In genomic region chr7:152541892-152542291, GRCh38 we compare ENCODE assay signal across 20 cellular contexts.
DNase-seq lines count a peak whose midpoint lies in the region; ATAC-seq, FAIRE-seq and TF ChIP-seq lines count a peak whose summit lies in the region.
"Had no signal": no experiment of that assay in that cellular context is flagged by ENCODE, and none has a peak within 500 bp of the region (broad histone marks: within the 10 kb centered on the region; RNA-seq: fewer than 3 reads in every experiment).

No MANE protein-coding gene starts in this region.

- CTCF ChIA-PET in K562 (lab: Yijun Ruan, JAX; ENCODE audit: low intra/inter-chr PET ratio): no interaction called here
- CTCF ChIA-PET in activated CD8-positive, alpha-beta T cell treated with anti-CD3 and anti-CD28 coated beads for 36 hours (lab: Charles Lee): no interaction called here

- in situ Hi-C loops in K562 (cut with MboI): no loop called here

- H3K4me2 ChIP-seq in K562 (ENCODE audit: insufficient read depth, low read length): no peak overlapping the region
- H3K4me2 ChIP-seq: BLaER1 treated with 17β-estradiol and CSF1 and Interleukin-3, amounts not matched to agents 10 nM and 100 nM had no signal

- H3K4me3 ChIP-seq in right atrium auricular region: no peak overlapping the region
- no peak overlapping the region for H3K4me3 ChIP-seq in K562
- H3K4me3 ChIP-seq in liver (ENCODE audit: low read depth in 1 of 3, low read length in 3 of 3): no peak overlapping the region
- H3K4me3 ChIP-seq: BLaER1 treated with 17β-estradiol and CSF1 and Interleukin-3, amounts not matched to agents 10 nM and 100 nM had no signal

- peak; percentile 32 for FAIRE-seq in K562 (lab: Jason Lieb, UNC)
- FAIRE-seq: D721Med, G401.6, GM12891, H54, HTR-8/SVneo had no signal

- intact Hi-C loops in Right ventricle myocardium superior (cut with DNase I) (no loop called here), K562 (cut with micrococcal nuclease) (no loop called here)
- intact Hi-C loops in activated CD8-positive, alpha-beta T cell treated with anti-CD3 and anti-CD28 coated beads for 36 hours (cut with micrococcal nuclease): no loop called here

- TF ChIP-seq CTCF in right atrium auricular region (IDR thresholded peaks at IDR 0.05) (no peak), K562 (IDR thresholded peaks at IDR 0.05 in 2 of 3, conservative IDR thresholded peaks at IDR 0.05 in 1 of 3; ENCODE audit: insufficient read depth in 2 of 3, low read depth in 1 of 3, low read length in 3 of 3) (no peak), liver (IDR thresholded peaks at IDR 0.05; ENCODE audit: low read depth, low read length, missing input control) (no peak)
- no peak for TF ChIP-seq CTCF in activated CD8-positive, alpha-beta T cell treated with anti-CD3 and anti-CD28 coated beads for 36 hours (IDR thresholded peaks at IDR 0.05)

- H3K4me1 ChIP-seq in right atrium auricular region: no peaks in the 10 kb centered on the region
- H3K4me1 ChIP-seq in K562 (replicated peaks in 1 of 2; ENCODE audit: control insufficient read depth in 2 of 2, insufficient read depth in 2 of 2, low read length in 2 of 2): peaks cover 0 to 6% of the 10 kb centered on the region in 2 experiments; a peak in 2 of 5 replicates
- H3K4me1 ChIP-seq in liver (ENCODE audit: control insufficient read depth in 4 of 4, insufficient read depth in 4 of 4, low read length in 3 of 4): peaks cover 0 to 18% (median 10%) of the 10 kb centered on the region in 4 donors

- no peak overlapping the region for H2AFZ ChIP-seq in K562 (ENCODE audit: low read depth, low read length)

- TF ChIP-seq POLR2A in K562 (conservative IDR thresholded peaks at IDR 0.05): no peak

- H3K4me1 Mint-ChIP-seq in activated CD8-positive, alpha-beta T cell treated with anti-CD3 and anti-CD28 coated beads for 36 hours (ENCODE audit: low read depth): no peaks in the 10 kb centered on the region
- H3K4me1 Mint-ChIP-seq: B cell; CD4-positive, CD25-positive, alpha-beta regulatory T cell; CD8-positive, alpha-beta memory T cell; IgD-negative memory B cell had no signal

- 52% methylated on average over 5 of the region's 5 CpGs for WGBS in K562 (ENCODE audit: insufficient coverage, low coverage, missing lambda C conversion rate)
- WGBS in liver: 61% methylated on average over 5 of the region's 5 CpGs

- H3K27ac ChIP-seq in right atrium auricular region (no peak overlapping the region), K562 (ENCODE audit: extremely low read depth, low read depth, low read length) (no peak overlapping the region), liver (ENCODE audit: low read depth in 1 of 2, low read length in 2 of 2) (peak overlapping the region; percentile 70 to 71)
- H3K27ac ChIP-seq: BLaER1 treated with 17β-estradiol and CSF1 and Interleukin-3, amounts not matched to agents 10 nM and 100 nM had no signal

- POLR2A ChIA-PET in K562 (lab: Yijun Ruan, JAX): interaction anchor here (1.3 kb wide), 1 partner anchor 9 kb away, joined by 3 read pairs; no protein-coding TSS in a partner anchor
- POLR2A ChIA-PET in activated CD8-positive, alpha-beta T cell treated with anti-CD3 and anti-CD28 coated beads for 36 hours (lab: Charles Lee): no interaction called here

- no peaks in the 10 kb centered on the region for H3K9me1 ChIP-seq in K562 (ENCODE audit: control insufficient read depth, insufficient read depth, low read length)

- no TSS peak for BruUV-seq in K562 (replicated peaks; lab: Mats Ljungman, UMichigan)

- H3K79me2 ChIP-seq in K562 (ENCODE audit: control insufficient read depth, insufficient read depth, low read length): no peaks in the 10 kb centered on the region

- TF ChIP-seq EP300 in K562 (IDR thresholded peaks at IDR 0.05; ENCODE audit: low read length): no peak

- DNase-seq in Right ventricle myocardium superior (peak; percentile 11), right atrium auricular region (ENCODE audit: low spot score) (no peak), K562 (ENCODE audit: extremely low read depth in 1 of 4, low spot score in 3 of 4) (no peak)
- DNase-seq in activated CD8-positive, alpha-beta T cell treated with anti-CD3 and anti-CD28 coated beads for 36 hours: no peak
- DNase-seq: CD4-positive, CD25-positive, alpha-beta regulatory T cell; CD8-positive, alpha-beta memory T cell; COR-L47; HCEC 1CT; KG1 had no signal

- H3K36me3 ChIP-seq in right atrium auricular region (no peaks in the 10 kb centered on the region), K562 (ENCODE audit: control insufficient read depth, insufficient read depth, low read length) (no peaks in the 10 kb centered on the region), liver (ENCODE audit: control insufficient read depth in 4 of 4, insufficient read depth in 3 of 4, low read depth in 1 of 4, low read length in 3 of 4) (no peaks in the 10 kb centered on the region)
- H3K36me3 ChIP-seq: BLaER1 treated with 17β-estradiol and CSF1 and Interleukin-3, amounts not matched to agents 10 nM and 100 nM had no signal

- H3K9me3 Mint-ChIP-seq in activated CD8-positive, alpha-beta T cell treated with anti-CD3 and anti-CD28 coated beads for 36 hours: no peaks in the 10 kb centered on the region
- H3K9me3 Mint-ChIP-seq: CD4-positive, CD25-positive, alpha-beta regulatory T cell; CD8-positive, alpha-beta memory T cell; IgD-negative memory B cell had no signal

- H4K20me1 ChIP-seq in K562 (replicated peaks; ENCODE audit: control insufficient read depth, insufficient read depth, low read length): no peaks in the 10 kb centered on the region
- H4K20me1 ChIP-seq: BLaER1 treated with 17β-estradiol and CSF1 and Interleukin-3, amounts not matched to agents 10 nM and 100 nM had no signal

- no peak for ATAC-seq in Right ventricle myocardium superior (ENCODE audit: poor library complexity)
- no peak for ATAC-seq in K562
- no peak for ATAC-seq in activated CD8-positive, alpha-beta T cell treated with anti-CD3 and anti-CD28 coated beads for 36 hours
- ATAC-seq in HG02610 (IDR thresholded peaks at IDR 0.05; ENCODE audit: unreplicated experiment): no peak
- ATAC-seq in GM19023 (IDR thresholded peaks at IDR 0.05; ENCODE audit: unreplicated experiment): no peak

- H3K9ac ChIP-seq in K562 (ENCODE audit: insufficient read depth in 1 of 2, low read depth in 2 of 2, low read length in 2 of 2): no peak overlapping the region
- H3K9ac ChIP-seq in liver (ENCODE audit: low read depth in 1 of 2, low read length in 2 of 2): no peak overlapping the region
- H3K9ac ChIP-seq: BLaER1 treated with 17β-estradiol and CSF1 and Interleukin-3, amounts not matched to agents 10 nM and 100 nM had no signal

- no peak overlapping the region for H3K27ac Mint-ChIP-seq in activated CD8-positive, alpha-beta T cell treated with anti-CD3 and anti-CD28 coated beads for 36 hours
- H3K27ac Mint-ChIP-seq: B cell; CD4-positive, CD25-positive, alpha-beta regulatory T cell; CD8-positive, alpha-beta memory T cell; IgD-negative memory B cell had no signal

- H3K9me3 ChIP-seq in right atrium auricular region (no peaks in the 10 kb centered on the region), K562 (replicated peaks; ENCODE audit: control insufficient read depth, insufficient read depth, low read depth, low read length) (peaks cover 2% of the 10 kb centered on the region; the same call in 1 of the 2 replicates), liver (ENCODE audit: control insufficient read depth in 4 of 4, low read length in 3 of 4) (no peaks in the 10 kb centered on the region)

- no peaks in the 10 kb centered on the region for H3K36me3 Mint-ChIP-seq in activated CD8-positive, alpha-beta T cell treated with anti-CD3 and anti-CD28 coated beads for 36 hours (ENCODE audit: low read depth)
- H3K36me3 Mint-ChIP-seq: CD4-positive, CD25-positive, alpha-beta regulatory T cell; CD8-positive, alpha-beta memory T cell; IgD-negative memory B cell had no signal

- H3K4me3 Mint-ChIP-seq in activated CD8-positive, alpha-beta T cell treated with anti-CD3 and anti-CD28 coated beads for 36 hours: no peak overlapping the region
- H3K4me3 Mint-ChIP-seq: B cell; CD8-positive, alpha-beta memory T cell; IgD-negative memory B cell had no signal

- no peaks in the 10 kb centered on the region for H3K27me3 Mint-ChIP-seq in activated CD8-positive, alpha-beta T cell treated with anti-CD3 and anti-CD28 coated beads for 36 hours
- H3K27me3 Mint-ChIP-seq: B cell; CD4-positive, CD25-positive, alpha-beta regulatory T cell; IgD-negative memory B cell had no signal

- TF ChIP-seq RAD21 in K562 (CRISPR knock-in tag; conservative IDR thresholded peaks at IDR 0.05 in 1 of 2, IDR thresholded peaks at IDR 0.05 in 1 of 2) (no peak), liver (IDR thresholded peaks at IDR 0.05) (peak in 1 of 2 donors; percentile 57)

- H3K27me3 ChIP-seq in right atrium auricular region: no peaks in the 10 kb centered on the region
- peaks cover 4% of the 10 kb centered on the region in 2 experiments; a peak in 4 of 5 replicates for H3K27me3 ChIP-seq in K562 (ENCODE audit: control insufficient read depth in 2 of 2, insufficient read depth in 2 of 2, low read length in 2 of 2)
- H3K27me3 ChIP-seq in liver (ENCODE audit: control insufficient read depth in 4 of 4, insufficient read depth in 4 of 4, low read length in 3 of 4): no peaks in the 10 kb centered on the region
- H3K27me3 ChIP-seq: BLaER1 treated with 17β-estradiol and CSF1 and Interleukin-3, amounts not matched to agents 10 nM and 100 nM had no signal

TF ChIP-seq in K562, 482 proteins besides CTCF, POLR2A, EP300 and RAD21 (continues in another document):
- peak; percentile 22; the same call in 1 of the 2 replicates for TF ChIP-seq CEBPG (CRISPR knock-in tag; IDR thresholded peaks at IDR 0.05)
- TF ChIP-seq CEBPG (tag; conservative IDR thresholded peaks at IDR 0.05 in 1 of 2, IDR thresholded peaks at IDR 0.05 in 1 of 2): no peak

TF ChIP-seq in liver, 16 proteins besides CTCF, POLR2A, EP300 and RAD21 (continues in another document):
- no peak for TF ChIP-seq GABPA (IDR thresholded peaks at IDR 0.05 in 1 of 2, conservative IDR thresholded peaks at IDR 0.05 in 1 of 2)
- TF ChIP-seq TAF1 (conservative IDR thresholded peaks at IDR 0.05): no peak
- TF ChIP-seq ZBTB33 (IDR thresholded peaks at IDR 0.05): peak; percentile 55
- no peak for TF ChIP-seq NR2F2 (IDR thresholded peaks at IDR 0.05)

Comparison
In these comparisons a context has a peak if more than half of its experiments do, and no peak if none do; other contexts are left out.
1. H3K27ac ChIP-seq: peak in liver (2 of 2); none in right atrium auricular region (0 of 2) and K562 (single experiment).